8 cellular contexts compared by ENCODE assay signal in the genomic region with DNA sequence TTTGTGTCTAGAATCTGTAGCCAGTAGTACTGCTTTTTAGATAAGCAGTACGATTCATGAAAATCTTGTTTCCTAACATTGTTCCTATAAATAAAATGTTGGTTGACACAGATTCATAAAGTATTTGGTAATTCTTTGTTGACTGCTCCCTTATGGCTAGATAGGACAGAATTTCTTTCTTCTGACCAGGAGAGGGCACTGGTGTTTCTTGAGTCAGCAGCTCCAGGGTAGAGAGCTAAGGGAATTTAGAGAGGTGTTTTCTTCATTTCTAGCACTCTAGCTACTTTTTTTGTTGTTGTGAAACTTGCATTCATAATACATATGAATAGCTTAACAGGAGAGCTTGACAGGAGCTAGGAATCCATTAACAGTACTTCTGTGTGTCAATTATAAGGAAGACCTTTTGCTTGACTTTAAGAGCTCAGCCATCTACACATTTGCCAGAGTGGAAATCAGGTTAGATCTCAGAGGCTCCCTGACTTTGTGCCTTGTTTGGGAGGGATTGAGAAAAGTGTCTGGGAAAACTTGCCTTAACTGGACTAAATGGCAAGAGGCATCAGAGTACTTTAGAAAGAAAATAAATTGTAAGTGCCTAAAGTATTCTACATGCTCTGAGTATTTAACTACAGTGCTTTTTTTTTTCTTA.
DNase-seq lines count a peak whose midpoint lies in the region; ATAC-seq, FAIRE-seq and TF ChIP-seq lines count a peak whose summit lies in the region.

No MANE protein-coding gene starts in this region.

- no peaks in the 10 kb centered on the region for H3K79me2 ChIP-seq in GM12878 (ENCODE audit: control insufficient read depth, insufficient read depth, low read length)

- POLR2A ChIA-PET in GM12878 (lab: Charles Lee): no interaction called here

- 0% methylated on average over 1 of the region's 1 CpG for WGBS in GM12878 (ENCODE audit: insufficient coverage, insufficient replicate concordance, low lambda C conversion rate, missing lambda C conversion rate)
- 13 to 19% methylated on average over 1 of the region's 1 CpG for WGBS in thyroid gland, 2 donors
- 10% methylated on average over 1 of the region's 1 CpG for WGBS in right cardiac atrium

- intact Hi-C loops in GM12878 (cut with micrococcal nuclease; ENCODE audit: unreplicated experiment) (loop anchor here (2.0 to 10.0 kb wide), 2 partner anchors 261 to 717 kb away; no protein-coding TSS in a partner anchor), thyroid gland (cut with DNase I) (no loop called here), right cardiac atrium (cut with DNase I) (no loop called here)

- no peaks in the 10 kb centered on the region for H3K27me3 ChIP-seq in GM12878 (replicated peaks in 1 of 2; ENCODE audit: control insufficient read depth in 2 of 2, insufficient read depth in 2 of 2, low read length in 1 of 2)
- H3K27me3 ChIP-seq in thyroid gland: no peaks in the 10 kb centered on the region
- H3K27me3 ChIP-seq in right cardiac atrium (ENCODE audit: control insufficient read depth, insufficient read depth): no peaks in the 10 kb centered on the region

- no peaks in the 10 kb centered on the region for H3K9me3 ChIP-seq in GM12878 (replicated peaks; ENCODE audit: control insufficient read depth, insufficient read depth, low read length)
- H3K9me3 ChIP-seq in thyroid gland: no peaks in the 10 kb centered on the region
- no peaks in the 10 kb centered on the region for H3K9me3 ChIP-seq in right cardiac atrium (ENCODE audit: control insufficient read depth, low read length)

- H3K27ac ChIP-seq in GM12878 (ENCODE audit: control insufficient read depth, insufficient read depth) (no peak overlapping the region), thyroid gland (no peak overlapping the region), right cardiac atrium (ENCODE audit: low read length) (no peak overlapping the region)

- RAD21 ChIA-PET in GM12878 (lab: Charles Lee; ENCODE audit: unreplicated experiment): interaction anchor here (0.9 to 1.2 kb wide), 5 partner anchors 261 to 1888 kb away, joined by 3 to 8 read pairs (median 5); no protein-coding TSS in a partner anchor

- BruUV-seq in GM12878 (replicated peaks; lab: Mats Ljungman, UMichigan): no TSS peak

- DNase-seq in LNCaP clone FGC (ENCODE audit: low read depth): peak; percentile 2
- no peak for DNase-seq in GM12878 (ENCODE audit: low read depth, low spot score)
- DNase-seq in thyroid gland: no peak
- DNase-seq in DMS153 treated with DMSO at 0.1 percent for 48 hours (lab: John Stamatoyannopoulos, UW; ENCODE audit: unreplicated experiment): no peak
- DNase-seq in right cardiac atrium: no peak
- no peak for DNase-seq in GOT3 (lab: John Stamatoyannopoulos, UW)

- no peak overlapping the region for H3K4me2 ChIP-seq in GM12878 (ENCODE audit: control insufficient read depth, insufficient read depth)

- TF ChIP-seq CTCF in LNCaP clone FGC (IDR thresholded peaks at IDR 0.05; ENCODE audit: control insufficient read depth, extremely low read depth, insufficient read depth) (peak; percentile 51), GM12878 (IDR thresholded peaks at IDR 0.05 in 2 of 3, conservative IDR thresholded peaks at IDR 0.05 in 1 of 3; ENCODE audit: control insufficient read depth in 2 of 3, extremely low read depth in 1 of 3, insufficient read depth in 1 of 3, low read depth in 3 of 3, low read length in 3 of 3) (peak; percentile 39 to 49 (median 40); a peak in 5 of 6 replicates), thyroid gland (IDR thresholded peaks at IDR 0.05) (peak in 4 of 6 experiments; percentile 13 to 37 (median 28))

- no peak overlapping the region for H3K9ac ChIP-seq in GM12878 (ENCODE audit: control insufficient read depth, insufficient read depth, low read length)

- TF ChIP-seq POLR2A in GM12878 (IDR thresholded peaks at IDR 0.05; ENCODE audit: low read depth, low read length) (no peak), thyroid gland (IDR thresholded peaks at IDR 0.05) (no peak)

- no peak for TF ChIP-seq EP300 in GM12878 (IDR thresholded peaks at IDR 0.05; ENCODE audit: borderline replicate concordance in 1 of 2, control insufficient read depth in 1 of 2, low read depth in 2 of 2, low read length in 2 of 2)

- H2AFZ ChIP-seq in GM12878 (ENCODE audit: control insufficient read depth, low read depth, low read length): no peak overlapping the region

- ATAC-seq in GM18861 (IDR thresholded peaks at IDR 0.05; ENCODE audit: unreplicated experiment) (peak; percentile 83), GM12878 (peak; percentile 84), right cardiac atrium (no peak)

- in situ Hi-C loops in GM12878 (cut with MboI): no loop called here

- H3K4me3 ChIP-seq in LNCaP clone FGC (ENCODE audit: low read depth, low read length) (no peak overlapping the region), GM12878 (no peak overlapping the region), thyroid gland (replicated peaks in 1 of 3) (no peak overlapping the region), right cardiac atrium (ENCODE audit: low read length) (no peak overlapping the region)

- peak; percentile 49 for TF ChIP-seq RAD21 in GM12878 (IDR thresholded peaks at IDR 0.05; ENCODE audit: insufficient read depth, low read depth, low read length)

- peak; percentile 86 for FAIRE-seq in A204.1 (lab: Jason Lieb, UNC)
- FAIRE-seq in GM12878 (lab: Jason Lieb, UNC): no peak

- H4K20me1 ChIP-seq in GM12878 (ENCODE audit: control insufficient read depth, insufficient read depth): no peaks in the 10 kb centered on the region

- no peaks in the 10 kb centered on the region for H3K4me1 ChIP-seq in GM12878 (ENCODE audit: control insufficient read depth, insufficient read depth, low read length)
- no peaks in the 10 kb centered on the region for H3K4me1 ChIP-seq in thyroid gland
- H3K4me1 ChIP-seq in right cardiac atrium (ENCODE audit: control insufficient read depth, insufficient read depth, low read length): no peaks in the 10 kb centered on the region

- no peaks in the 10 kb centered on the region for H3K36me3 ChIP-seq in GM12878 (ENCODE audit: control insufficient read depth in 2 of 2, insufficient read depth in 2 of 2, low read length in 1 of 2)
- no peaks in the 10 kb centered on the region for H3K36me3 ChIP-seq in thyroid gland

- CTCF ChIA-PET in GM12878 (lab: Yijun Ruan, JAX): interaction anchor here (0.6 to 1.4 kb wide), 18 partner anchors 10 to 1804 kb away, joined by 3 to 7 read pairs (median 3); no protein-coding TSS in a partner anchor

- SMC1A ChIA-PET in GM12878 (lab: Charles Lee; ENCODE audit: uncharacterized antibody, unreplicated experiment): interaction anchor here (0.7 to 2.5 kb wide), 5 partner anchors 12 to 1878 kb away, joined by 3 to 9 read pairs (median 3); no protein-coding TSS in a partner anchor

TF ChIP-seq in GM12878, 131 proteins besides CTCF, POLR2A, EP300 and RAD21 (continues in another document):
- TF ChIP-seq NR2C2 (IDR thresholded peaks at IDR 0.05; ENCODE audit: borderline replicate concordance, control insufficient read depth, insufficient read length, low read depth) (no peak), EZH2 (IDR thresholded peaks at IDR 0.05; ENCODE audit: borderline replicate concordance, control insufficient read depth, low read depth, low read length) (no peak), CREB1 (IDR thresholded peaks at IDR 0.05; ENCODE audit: low read depth) (no peak), NFYA (IDR thresholded peaks at IDR 0.05; ENCODE audit: borderline replicate concordance, low read depth, low read length) (no peak), FOS (IDR thresholded peaks at IDR 0.05; ENCODE audit: borderline replicate concordance, extremely low read depth, insufficient read length) (no peak), CHD1 (IDR thresholded peaks at IDR 0.05; ENCODE audit: low read depth, low read length) (no peak)
- TF ChIP-seq, protein P1, sequence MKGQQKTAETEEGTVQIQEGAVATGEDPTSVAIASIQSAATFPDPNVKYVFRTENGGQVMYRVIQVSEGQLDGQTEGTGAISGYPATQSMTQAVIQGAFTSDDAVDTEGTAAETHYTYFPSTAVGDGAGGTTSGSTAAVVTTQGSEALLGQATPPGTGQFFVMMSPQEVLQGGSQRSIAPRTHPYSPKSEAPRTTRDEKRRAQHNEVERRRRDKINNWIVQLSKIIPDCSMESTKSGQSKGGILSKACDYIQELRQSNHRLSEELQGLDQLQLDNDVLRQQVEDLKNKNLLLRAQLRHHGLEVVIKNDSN (IDR thresholded peaks at IDR 0.05; ENCODE audit: borderline replicate concordance, extremely low read length, insufficient read depth, low read depth, low read length): no peak
- TF ChIP-seq, protein P2, sequence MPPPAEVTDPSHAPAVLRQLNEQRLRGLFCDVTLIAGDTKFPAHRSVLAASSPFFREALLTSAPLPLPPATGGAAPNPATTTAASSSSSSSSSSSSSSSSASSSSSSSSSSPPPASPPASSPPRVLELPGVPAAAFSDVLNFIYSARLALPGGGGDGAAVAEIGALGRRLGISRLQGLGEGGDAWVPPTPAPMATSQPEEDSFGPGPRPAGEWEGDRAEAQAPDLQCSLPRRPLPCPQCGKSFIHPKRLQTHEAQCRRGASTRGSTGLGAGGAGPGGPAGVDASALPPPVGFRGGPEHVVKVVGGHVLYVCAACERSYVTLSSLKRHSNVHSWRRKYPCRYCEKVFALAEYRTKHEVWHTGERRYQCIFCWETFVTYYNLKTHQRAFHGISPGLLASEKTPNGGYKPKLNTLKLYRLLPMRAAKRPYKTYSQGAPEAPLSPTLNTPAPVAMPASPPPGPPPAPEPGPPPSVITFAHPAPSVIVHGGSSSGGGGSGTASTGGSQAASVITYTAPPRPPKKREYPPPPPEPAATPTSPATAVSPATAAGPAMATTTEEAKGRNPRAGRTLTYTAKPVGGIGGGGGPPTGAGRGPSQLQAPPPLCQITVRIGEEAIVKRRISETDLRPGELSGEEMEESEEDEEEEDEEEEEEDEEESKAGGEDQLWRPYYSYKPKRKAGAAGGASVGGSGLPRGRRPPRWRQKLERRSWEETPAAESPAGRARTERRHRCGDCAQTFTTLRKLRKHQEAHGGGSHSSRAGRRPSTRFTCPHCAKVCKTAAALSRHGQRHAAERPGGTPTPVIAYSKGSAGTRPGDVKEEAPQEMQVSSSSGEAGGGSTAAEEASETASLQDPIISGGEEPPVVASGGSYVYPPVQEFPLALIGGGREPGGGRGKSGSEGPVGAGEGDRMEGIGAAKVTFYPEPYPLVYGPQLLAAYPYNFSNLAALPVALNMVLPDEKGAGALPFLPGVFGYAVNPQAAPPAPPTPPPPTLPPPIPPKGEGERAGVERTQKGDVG (CRISPR knock-in tag; IDR thresholded peaks at IDR 0.05): no peak

Comparison
In these comparisons a context has a peak if more than half of its experiments do, and no peak if none do; other contexts are left out.
1. ATAC-seq: peak in GM18861 (single experiment) and GM12878 (single experiment); none in right cardiac atrium (0 of 2).
2. Peak in every context shown above with its lines, with median percentiles within 50 percentile points of each other: CTCF ChIP-seq.